ENCODE assay signal across 29 cellular contexts in the genomic region with DNA sequence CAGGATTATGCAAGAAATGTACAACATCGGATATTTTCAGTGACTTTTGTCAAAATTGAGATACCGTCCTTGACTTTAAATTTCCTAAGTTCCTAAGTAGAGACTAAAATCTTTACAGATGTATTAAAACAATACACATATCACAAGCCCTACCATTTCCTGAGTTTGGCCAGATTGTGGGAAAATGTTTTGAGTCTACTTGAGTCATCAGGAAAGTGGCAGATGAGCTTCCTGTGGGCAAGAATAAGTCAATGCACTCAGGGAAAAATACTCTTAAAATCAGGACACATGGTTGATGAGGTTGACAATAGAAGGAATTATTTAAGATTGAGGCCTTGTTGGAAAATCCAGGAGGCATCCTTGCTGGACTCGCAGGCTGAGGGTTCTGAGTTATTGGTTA.
DNase-seq lines count a peak whose midpoint lies in the region; ATAC-seq and TF ChIP-seq lines count a peak whose summit lies in the region.
"Had no signal": no experiment of that assay in that cellular context is flagged by ENCODE, and none has a peak within 500 bp of the region (broad histone marks: within the 10 kb centered on the region; RNA-seq: fewer than 3 reads in every experiment).

No MANE protein-coding gene starts in this region.

- POLR2A ChIA-PET in GM10248 (lab: Yijun Ruan, JAX) = no interaction called here

- DNase-seq in AG10803 (ENCODE audit: low read depth) (peak; percentile 30), M059J (ENCODE audit: low read depth) (peak; percentile 59), dermis blood vessel endothelial cell (peak; percentile 97), kidney tubule cell (ENCODE audit: low spot score) (peak; percentile 40), KBM-7 (no peak), GM10248 (ENCODE audit: extremely low spot score) (no peak)
- DNase-seq: activated CD4-positive, alpha-beta T cell treated with anti-CD3 and anti-CD28 coated beads, Interleukin-2, amount 10 ng/mL, durations not matched to agents 7 days and 5 days; AML-193; CD4-positive, alpha-beta T cell; Karpas-422; mesendoderm; NCI-H2107; NCI-H446; NCI-H82; posterior cingulate gyrus; right lobe of liver; stimulated activated naive CD8-positive, alpha-beta T cell treated with anti-CD3 and anti-CD28 coated beads, Interleukin-15, amount 100 ng/mL, for 72 hours; T1000 had no signal

- TF ChIP-seq CTCF in AG10803 (conservative IDR thresholded peaks at IDR 0.05; ENCODE audit: low read length) (no peak), GM10248 (IDR thresholded peaks at IDR 0.05; ENCODE audit: control extremely low read depth, extremely low read depth, low read depth, missing control alignments) (no peak)

- H3K4me3 ChIP-seq in AG10803 (ENCODE audit: low read length) = no peak overlapping the region
- H3K4me3 ChIP-seq: coronary artery, esophagus muscularis mucosa, gastroesophageal sphincter, GM12878, hepatocyte, right lobe of liver, SJSA1, thoracic aorta had no signal

- in situ Hi-C loops in KBM-7 (cut with MboI; ENCODE audit: low pct_unique_long_range_greater_than_20kb, low sequenced_read_pairs) = no loop called here

- TF ChIP-seq POLR2A in GM18505 (IDR thresholded peaks at IDR 0.05; ENCODE audit: borderline replicate concordance, extremely low read depth, insufficient read depth, insufficient read length) = no peak

- no peak for ATAC-seq in esophagus mucosa
- no peak for ATAC-seq in GM18505 (IDR thresholded peaks at IDR 0.05; ENCODE audit: unreplicated experiment)
- ATAC-seq: gastroesophageal sphincter; GM12878; HCT116; HepG2; stimulated activated naive CD8-positive, alpha-beta T cell treated with anti-CD3 and anti-CD28 coated beads, Interleukin-15, amount 100 ng/mL, for 72 hours had no signal

- CTCF ChIA-PET in GM10248 (lab: Yijun Ruan, JAX) = no interaction called here

Comparison
In these comparisons a context has a peak if more than half of its experiments do, and no peak if none do; other contexts are left out.
1. DNase-seq: peak in AG10803 (single experiment), M059J (single experiment), dermis blood vessel endothelial cell (single experiment) and kidney tubule cell (single experiment); none in KBM-7 (single experiment) and GM10248 (single experiment).